In the genomic region with DNA sequence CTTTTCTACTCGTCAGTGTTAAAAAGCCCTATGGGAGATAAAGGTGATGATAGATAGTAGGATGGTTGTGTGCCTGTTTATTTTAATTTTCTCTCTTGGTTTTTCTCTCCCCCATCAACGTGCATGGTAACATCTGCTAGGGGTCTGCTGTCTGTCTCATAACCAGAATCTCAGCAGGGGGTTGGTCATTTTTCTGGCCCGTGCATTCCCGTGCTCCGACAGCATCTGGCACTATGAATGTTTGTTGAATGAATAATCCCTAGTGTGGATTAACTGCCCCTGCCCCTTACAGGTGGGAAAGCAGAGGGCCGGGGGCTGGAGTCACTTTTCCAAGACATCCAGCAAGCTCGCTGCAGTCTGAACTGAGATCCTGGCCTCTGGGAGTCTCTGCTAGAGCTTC, we compare ENCODE assay signal across 20 cellular contexts. TPM values are rescaled to one million over a fixed set of nuclear protein-coding genes. Genes with fewer than 3 reads are reported as not detected.
"Had no signal": no experiment of that assay in that cellular context is flagged by ENCODE, and none has a peak within 500 bp of the region (broad histone marks: within the 10 kb centered on the region; RNA-seq: fewer than 3 reads in every experiment).

No MANE protein-coding gene starts in this region.

- H3K27ac ChIP-seq: brain microvascular endothelial cell, cardiac muscle cell had no signal

- DNase-seq: activated CD4-positive, alpha-beta memory T cell treated with anti-CD3 and anti-CD28 coated beads for 36 hours; activated CD4-positive, alpha-beta T cell treated with anti-CD3 and anti-CD28 coated beads, Interleukin-2, amount 10 ng/mL, durations not matched to agents 7 days and 5 days; activated CD4-positive, CD25-positive, alpha-beta regulatory T cell; activated CD8-positive, alpha-beta memory T cell treated with anti-CD3 and anti-CD28 coated beads for 24 hours; activated effector memory CD4-positive, alpha-beta T cell treated with anti-CD3 and anti-CD28 coated beads, Interleukin-2, amount 50 U/mL, for 16 hours; activated naive CD4-positive, alpha-beta T cell treated with Interleukin-2 at 50 U/mL for 16 hours; activated naive CD8-positive, alpha-beta T cell treated with anti-CD3 and anti-CD28 coated beads, Interleukin-2, amount 50 U/mL, for 24 hours; activated T-cell treated with anti-CD3 and anti-CD28 coated beads, Interleukin-2, amount 50 U/mL, for 4 hours; amygdala; brain microvascular endothelial cell; NCI-H1048; NCI-H187 treated with DMSO at 0.1 percent for 48 hours; NCI-H2171; NCI-H226; SIG-M5; T-cell; T-helper 2 cell; T1000 had no signal

- H3K27ac Mint-ChIP-seq: activated CD4-positive, alpha-beta memory T cell treated with anti-CD3 and anti-CD28 coated beads for 36 hours; activated CD4-positive, alpha-beta T cell treated with anti-CD3 and anti-CD28 coated beads, Interleukin-2, amount 10 ng/mL, durations not matched to agents 7 days and 5 days; activated naive CD4-positive, alpha-beta T cell treated with anti-CD3 and anti-CD28 coated beads, Interleukin-2, amount 50 U/mL, for 72 hours; activated naive CD8-positive, alpha-beta T cell treated with anti-CD3 and anti-CD28 coated beads, Interleukin-2, amount 50 U/mL, for 24 hours; T-cell had no signal

- H3K4me3 ChIP-seq: cardiac muscle cell had no signal

- H3K9me3 Mint-ChIP-seq: activated CD4-positive, alpha-beta memory T cell treated with anti-CD3 and anti-CD28 coated beads for 36 hours; activated CD4-positive, alpha-beta T cell treated with anti-CD3 and anti-CD28 coated beads, Interleukin-2, amount 10 ng/mL, durations not matched to agents 7 days and 5 days; activated naive CD4-positive, alpha-beta T cell treated with anti-CD3 and anti-CD28 coated beads, Interleukin-2, amount 50 U/mL, for 72 hours; activated naive CD8-positive, alpha-beta T cell treated with anti-CD3 and anti-CD28 coated beads, Interleukin-2, amount 50 U/mL, for 24 hours; activated T-cell treated with anti-CD3 and anti-CD28 coated beads, Interleukin-2, amount 50 U/mL, for 4 hours; T-cell had no signal

- H3K36me3 ChIP-seq: brain microvascular endothelial cell, cardiac muscle cell had no signal

- H3K36me3 Mint-ChIP-seq: activated CD4-positive, alpha-beta memory T cell treated with anti-CD3 and anti-CD28 coated beads for 36 hours; activated naive CD4-positive, alpha-beta T cell treated with anti-CD3 and anti-CD28 coated beads, Interleukin-2, amount 50 U/mL, for 72 hours; T-cell had no signal

- H3K4me3 Mint-ChIP-seq: activated CD4-positive, alpha-beta memory T cell treated with anti-CD3 and anti-CD28 coated beads for 36 hours; activated CD4-positive, alpha-beta T cell treated with anti-CD3 and anti-CD28 coated beads, Interleukin-2, amount 10 ng/mL, durations not matched to agents 7 days and 5 days; activated naive CD8-positive, alpha-beta T cell treated with anti-CD3 and anti-CD28 coated beads, Interleukin-2, amount 50 U/mL, for 24 hours; activated T-cell treated with anti-CD3 and anti-CD28 coated beads, Interleukin-2, amount 50 U/mL, for 4 hours; T-cell had no signal

- H3K27me3 Mint-ChIP-seq: activated CD4-positive, alpha-beta memory T cell treated with anti-CD3 and anti-CD28 coated beads for 36 hours had no signal

- ATAC-seq: activated T-cell treated with anti-CD3 and anti-CD28 coated beads, Interleukin-2, amount 50 U/mL, for 4 hours; T-cell had no signal

- H3K27me3 ChIP-seq: cardiac muscle cell had no signal

RNA-seq across cellular contexts. Expression of a gene that starts 6.3 kb away (rescaled TPM):
- total RNA-seq: activated CD4-positive, alpha-beta memory T cell treated with anti-CD3 and anti-CD28 coated beads for 36 hours; activated CD4-positive, alpha-beta T cell treated with anti-CD3 and anti-CD28 coated beads, Interleukin-2, amount 10 ng/mL, durations not matched to agents 7 days and 5 days; activated naive CD4-positive, alpha-beta T cell treated with anti-CD3 and anti-CD28 coated beads, Interleukin-2, amount 50 U/mL, for 72 hours; cardiac muscle cell had no signal
- polyA plus RNA-seq: cardiac muscle cell had no signal
